ENCODE assay signal across 9 cellular contexts in genomic region chr17:9241371-9241712, GRCh38.
DNase-seq lines count a peak whose midpoint lies in the region; ATAC-seq, FAIRE-seq and TF ChIP-seq lines count a peak whose summit lies in the region.
"Had no signal": no experiment of that assay in that cellular context is flagged by ENCODE, and none has a peak within 500 bp of the region (broad histone marks: within the 10 kb centered on the region; RNA-seq: fewer than 3 reads in every experiment).

No MANE protein-coding gene starts in this region.

- DNase-seq in GM03348 (ENCODE audit: low spot score) = peak; percentile 51
- DNase-seq in body of pancreas = peak in 2 of 4 donors; percentile 22 to 27
- DNase-seq in left colon = peak; percentile 44 to 58
- no peak for DNase-seq in NCI-H2081 treated with DMSO at 0.1 percent for 48 hours (lab: John Stamatoyannopoulos, UW)
- no peak for DNase-seq in activated T-cell treated with anti-CD3 and anti-CD28 coated beads for 4 hours
- DNase-seq in GM12892 (ENCODE audit: insufficient read length) = no peak
- no peak for DNase-seq in inferior parietal cortex (ENCODE audit: extremely low spot score)

- no peak for FAIRE-seq in GM12892 (lab: Jason Lieb, UNC)

- intact Hi-C loops in body of pancreas (cut with DNase I) (no loop called here), left colon (cut with DNase I, micrococcal nuclease) (no loop called here)

- H3K9ac ChIP-seq in skeletal muscle tissue (ENCODE audit: low read depth in 1 of 3, low read length in 3 of 3) = peak overlapping the region in 2 of 3 donors; percentile 61 to 64
- H3K9ac ChIP-seq: KMS-11 had no signal

- H3K36me3 ChIP-seq in body of pancreas (replicated peaks in 1 of 2; ENCODE audit: insufficient read depth in 1 of 2, low read depth in 2 of 2) (no peaks in the 10 kb centered on the region), skeletal muscle tissue (ENCODE audit: control insufficient read depth in 3 of 3, insufficient read depth in 3 of 3, low read length in 3 of 3) (no peaks in the 10 kb centered on the region)

- H3K9me3 ChIP-seq in body of pancreas (no peaks in the 10 kb centered on the region), skeletal muscle tissue (ENCODE audit: control insufficient read depth in 3 of 3, low read length in 3 of 3) (no peaks in the 10 kb centered on the region)

- peaks cover 27% of the 10 kb centered on the region for H3K4me1 ChIP-seq in body of pancreas
- peaks cover 29 to 46% (median 35%) of the 10 kb centered on the region in 3 donors for H3K4me1 ChIP-seq in skeletal muscle tissue (ENCODE audit: control insufficient read depth in 3 of 3, insufficient read depth in 3 of 3, low read length in 3 of 3)

- ATAC-seq in body of pancreas (no peak), left colon (no peak)

- H3K27me3 ChIP-seq in body of pancreas (no peaks in the 10 kb centered on the region), skeletal muscle tissue (ENCODE audit: control insufficient read depth in 3 of 3, insufficient read depth in 3 of 3, low read length in 3 of 3) (no peaks in the 10 kb centered on the region)

- no peak overlapping the region for H3K4me3 ChIP-seq in body of pancreas
- H3K4me3 ChIP-seq in skeletal muscle tissue (ENCODE audit: low read length in 3 of 3) = peak overlapping the region in 1 of 3 donors; percentile 79

- no peak for TF ChIP-seq POLR2A in body of pancreas (IDR thresholded peaks at IDR 0.05)
- TF ChIP-seq POLR2A in GM12892 (IDR thresholded peaks at IDR 0.05; ENCODE audit: low read depth, low read length) = no peak

- WGBS in body of pancreas, 2 donors = 50 to 68% methylated on average over 4 to 10 of the region's 10 CpGs

- H3K27ac ChIP-seq in body of pancreas = peak overlapping the region; percentile 63 to 93 (median 91)
- peak overlapping the region; percentile 99 for H3K27ac ChIP-seq in skeletal muscle tissue (ENCODE audit: low read depth, low read length)
- H3K27ac ChIP-seq: KMS-11 had no signal

- no peak for TF ChIP-seq CTCF in body of pancreas (IDR thresholded peaks at IDR 0.05)

Comparison
In these comparisons a context has a peak if more than half of its experiments do, and no peak if none do; other contexts are left out.
1. DNase-seq: peak in GM03348 (single experiment) and left colon (2 of 2); none in NCI-H2081 treated with DMSO at 0.1 percent for 48 hours (single experiment), activated T-cell treated with anti-CD3 and anti-CD28 coated beads for 4 hours (single experiment), GM12892 (single experiment) and inferior parietal cortex (single experiment).